Comparison of ENCODE assay signal across 28 cellular contexts in the genomic region with DNA sequence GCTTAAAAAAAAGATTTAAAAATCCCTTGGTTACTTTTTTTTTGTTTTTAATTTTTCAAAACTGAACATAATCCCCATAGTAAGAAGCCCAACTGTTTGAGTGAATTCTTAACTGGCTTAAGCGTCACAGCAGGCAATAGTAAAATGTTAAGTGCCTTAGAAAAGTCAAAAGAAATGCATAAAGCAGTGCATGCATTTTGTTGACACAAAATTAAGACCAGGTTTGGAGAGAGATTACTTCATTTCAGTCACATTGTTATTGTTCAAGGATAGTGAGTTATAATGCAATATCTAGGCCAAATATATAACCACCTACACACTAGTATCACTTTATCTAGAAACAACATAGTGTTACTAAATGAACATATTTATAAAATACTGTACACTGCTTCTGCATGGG.
"Had no signal": no experiment of that assay in that cellular context is flagged by ENCODE, and none has a peak within 500 bp of the region (broad histone marks: within the 10 kb centered on the region; RNA-seq: fewer than 3 reads in every experiment).

No MANE protein-coding gene starts in this region.

- H3K27ac Mint-ChIP-seq: activated CD8-positive, alpha-beta T cell treated with anti-CD3 and anti-CD28 coated beads for 36 hours; activated naive CD4-positive, alpha-beta T cell treated with anti-CD3 and anti-CD28 coated beads, Interleukin-2, amount 50 U/mL, for 24 hours; activated T-helper 1 cell treated with anti-CD3 and anti-CD28 coated beads, Interleukin-12 subunit alpha, Interleukin-12 subunit beta, Interleukin-2, Interleukin-4 antibody, amounts not matched to agents 30 ng/mL and 10 ng/mL and 1 ng/mL, durations not matched to agents 14 hours and 24 hours and 36 hours; T-cell had no signal

- H3K36me3 Mint-ChIP-seq: activated naive CD4-positive, alpha-beta T cell treated with anti-CD3 and anti-CD28 coated beads, Interleukin-2, amount 50 U/mL, for 24 hours; T-cell had no signal

- H3K27me3 ChIP-seq: brain microvascular endothelial cell, cardiac muscle cell had no signal

- H3K36me3 ChIP-seq: brain microvascular endothelial cell, cardiac muscle cell had no signal

- DNase-seq: activated CD4-positive, alpha-beta T cell treated with anti-CD3 and anti-CD28 coated beads for 4 hours; activated CD8-positive, alpha-beta memory T cell treated with anti-CD3 and anti-CD28 coated beads, Interleukin-2, amount 50 U/mL, for 4 hours; activated CD8-positive, alpha-beta T cell treated with anti-CD3 and anti-CD28 coated beads for 36 hours; activated effector memory CD4-positive, alpha-beta T cell treated with Interleukin-2 at 50 U/mL for 16 hours; activated naive CD4-positive, alpha-beta T cell; amygdala; brain microvascular endothelial cell; cerebellar nuclear complex; MV-4-11; NCI-H1092 treated with DMSO at 0.1 percent for 48 hours; NCI-H1417 treated with DMSO at 0.1 percent for 48 hours; NCI-H1694; NCI-H2029; NCI-H345; NCI-H510A; NCI-H526 treated with DMSO at 0.1 percent for 48 hours; NCI-H82; OCI-M1; RPMI8226; T-cell had no signal

- H3K9ac ChIP-seq: KMS-11 had no signal

- H3K9me3 Mint-ChIP-seq: activated CD8-positive, alpha-beta T cell treated with anti-CD3 and anti-CD28 coated beads for 36 hours; activated naive CD4-positive, alpha-beta T cell treated with anti-CD3 and anti-CD28 coated beads, Interleukin-2, amount 50 U/mL, for 24 hours; activated T-helper 1 cell treated with anti-CD3 and anti-CD28 coated beads, Interleukin-12 subunit alpha, Interleukin-12 subunit beta, Interleukin-2, Interleukin-4 antibody, amounts not matched to agents 30 ng/mL and 10 ng/mL and 1 ng/mL, durations not matched to agents 14 hours and 24 hours and 36 hours; T-cell had no signal

- H3K27me3 Mint-ChIP-seq: activated CD8-positive, alpha-beta T cell treated with anti-CD3 and anti-CD28 coated beads for 36 hours; activated naive CD4-positive, alpha-beta T cell treated with anti-CD3 and anti-CD28 coated beads, Interleukin-2, amount 50 U/mL, for 24 hours; T-cell had no signal

- H3K4me2 ChIP-seq: KMS-11 had no signal

- ATAC-seq: activated CD4-positive, CD25-positive, alpha-beta regulatory T cell treated with anti-CD3 and anti-CD28 coated beads, Interleukin-2, amount 50 U/mL, for 24 hours; activated CD8-positive, alpha-beta T cell treated with anti-CD3 and anti-CD28 coated beads for 36 hours; Panc1; Right ventricle myocardium inferior; T-cell had no signal

- H3K4me3 ChIP-seq: cardiac muscle cell, SK-N-MC had no signal

- H3K4me3 Mint-ChIP-seq: activated CD8-positive, alpha-beta T cell treated with anti-CD3 and anti-CD28 coated beads for 36 hours; activated naive CD4-positive, alpha-beta T cell treated with anti-CD3 and anti-CD28 coated beads, Interleukin-2, amount 50 U/mL, for 24 hours; activated T-helper 1 cell treated with anti-CD3 and anti-CD28 coated beads, Interleukin-12 subunit alpha, Interleukin-12 subunit beta, Interleukin-2, Interleukin-4 antibody, amounts not matched to agents 30 ng/mL and 10 ng/mL and 1 ng/mL, durations not matched to agents 14 hours and 24 hours and 36 hours; T-cell had no signal

- H3K27ac ChIP-seq: brain microvascular endothelial cell, cardiac muscle cell, KMS-11, SK-N-MC had no signal
